8 cellular contexts compared by ENCODE assay signal in the genomic region with DNA sequence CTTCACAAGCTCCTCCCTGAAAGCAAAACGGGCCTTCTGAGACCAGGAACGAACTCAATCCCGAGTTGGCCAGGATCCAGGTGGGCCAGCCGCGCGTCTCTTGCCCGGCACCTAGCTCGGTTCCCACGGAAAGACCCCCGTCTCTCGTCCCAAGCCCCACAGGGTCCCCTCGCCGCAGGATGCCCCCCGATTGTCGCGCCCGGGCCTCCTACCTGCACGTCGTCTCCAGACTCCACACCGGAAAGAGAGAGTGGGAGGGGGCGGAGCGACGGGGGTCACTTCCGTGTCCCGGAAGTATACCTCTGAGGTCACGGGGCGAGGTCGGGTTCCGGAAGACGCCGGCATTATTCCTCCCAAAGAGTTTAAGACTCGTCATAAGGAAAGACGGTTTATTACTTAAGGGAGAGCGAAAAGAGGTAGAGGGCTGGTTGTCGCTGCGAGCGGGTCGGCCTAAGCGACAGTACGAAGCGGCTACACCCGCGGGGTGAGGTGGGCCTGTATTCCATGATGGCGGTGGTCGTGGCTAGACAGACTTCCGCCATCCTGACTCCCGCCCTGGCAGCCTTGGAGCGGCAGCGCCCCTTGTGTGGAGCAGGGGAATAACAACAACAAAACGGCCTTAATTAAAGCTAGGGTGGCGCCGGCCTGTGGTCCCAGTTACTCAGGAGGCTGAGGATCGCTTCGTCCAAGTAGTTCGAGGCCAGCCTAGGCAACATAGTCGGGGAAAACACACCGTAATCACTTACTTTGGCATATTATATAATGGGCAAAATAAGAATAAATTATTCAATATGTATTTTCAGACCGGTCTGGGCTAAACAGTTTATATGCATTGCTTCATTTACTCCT. TPM values are rescaled to one million over a fixed set of nuclear protein-coding genes. Genes with fewer than 3 reads are reported as not detected.
A peak's percentile ranks its signal among the peaks of the same experiment; 100 is the strongest.
DNase-seq lines count a peak whose midpoint lies in the region; ATAC-seq and TF ChIP-seq lines count a peak whose summit lies in the region.

A gene (minus strand): TSS at position 249 of the 849 bp plus-strand sequence. CDS start 2,006 bp downstream, outside the sequence.

- no peaks in the 10 kb centered on the region for H3K9me2 ChIP-seq in OCI-LY7 (ENCODE audit: insufficient read depth, low read length)

- peak within 1 kb of the TSS; percentile 97 for H3K14ac ChIP-seq in IMR-90 (replicated peaks; ENCODE audit: low read depth, low read length)

- TF ChIP-seq RAD21 in IMR-90 (IDR thresholded peaks at IDR 0.05; ENCODE audit: low read length) = peak; percentile 51

- H4K20me1 ChIP-seq in IMR-90 (ENCODE audit: insufficient read depth, low read length) (peaks cover 48% of the 10 kb centered on the region), OCI-LY7 (ENCODE audit: insufficient read depth, low read length) (peaks cover 31% of the 10 kb centered on the region)

- H3K56ac ChIP-seq in IMR-90 (ENCODE audit: extremely low read depth, insufficient read depth, low read length) = peak within 1 kb of the TSS; percentile 100

- peak within 1 kb of the TSS; percentile 98 for H3K23ac ChIP-seq in IMR-90 (ENCODE audit: low read depth, low read length)

- H3K27me3 ChIP-seq in IMR-90 (ENCODE audit: control insufficient read depth, insufficient read depth, low read length) (no peaks in the 10 kb centered on the region), mucosa of stomach (ENCODE audit: control insufficient read depth, insufficient read depth, low read length) (no peaks in the 10 kb centered on the region)

- peak within 1 kb of the TSS; percentile 97 for H2AK9ac ChIP-seq in IMR-90 (replicated peaks; ENCODE audit: low read depth, low read length, poor library complexity)

- H3K4me3 ChIP-seq in IMR-90 (ENCODE audit: insufficient read depth, low read depth, low read length) (peak within 1 kb of the TSS; percentile 81), OCI-LY7 (ENCODE audit: low read depth, low read length, poor library complexity, severe bottlenecking) (peak within 1 kb of the TSS; percentile 97), epithelial cell of proximal tubule (ENCODE audit: low read depth, low read length) (peak within 1 kb of the TSS; percentile 79), mucosa of stomach (ENCODE audit: low read length) (peak within 1 kb of the TSS; percentile 72)

- H3K9ac ChIP-seq in IMR-90 (ENCODE audit: low read depth, low read length) (peak within 1 kb of the TSS; percentile 99), mucosa of stomach (ENCODE audit: low read length) (peak within 1 kb of the TSS; percentile 90)

- peak within 1 kb of the TSS; percentile 99 to 100 for H4K8ac ChIP-seq in IMR-90 (ENCODE audit: low read depth in 2 of 2, low read length in 2 of 2)

- H2BK20ac ChIP-seq in IMR-90 (ENCODE audit: low read depth, low read length) = peak within 1 kb of the TSS; percentile 90

- TF ChIP-seq CTCF in IMR-90 (conservative IDR thresholded peaks at IDR 0.05; ENCODE audit: low read depth, low read length) (peak; percentile 88), OCI-LY7 (conservative IDR thresholded peaks at IDR 0.05; ENCODE audit: low read length) (peak; percentile 92), epithelial cell of proximal tubule (conservative IDR thresholded peaks at IDR 0.05; ENCODE audit: low read depth, low read length) (peak; percentile 73)

- H3K9me3 ChIP-seq in IMR-90 (ENCODE audit: control insufficient read depth, insufficient read depth, low read length) = no peaks in the 10 kb centered on the region
- peaks cover 7% of the 10 kb centered on the region; the same call in 1 of the 2 replicates for H3K9me3 ChIP-seq in OCI-LY7 (ENCODE audit: low read length)
- no peaks in the 10 kb centered on the region for H3K9me3 ChIP-seq in mucosa of stomach (ENCODE audit: control insufficient read depth, low read length)

- peaks cover 35% of the 10 kb centered on the region for H3K79me2 ChIP-seq in OCI-LY7 (ENCODE audit: insufficient read depth, low read depth, low read length)

- intact Hi-C loops in IMR-90 (cut with micrococcal nuclease) = no loop called here
- intact Hi-C loops in OCI-LY7 (cut with micrococcal nuclease; ENCODE audit: unreplicated experiment) = loop anchor here (2.0 kb wide), 2 partner anchors 93 to 251 kb away; a partner anchor contains a TSS

- POLR2A ChIA-PET in IMR-90 (lab: Charles Lee; ENCODE audit: unreplicated experiment) (interaction anchor here (0.5 to 1.0 kb wide), 3 partner anchors 80 to 1485 kb away, joined by 3 to 9 read pairs (median 3); no protein-coding TSS in a partner anchor), OCI-LY7 (lab: Charles Lee) (interaction anchor here (0.6 to 1.9 kb wide), 12 partner anchors 8 to 669 kb away, joined by 3 to 7 read pairs (median 4); a partner anchor contains a TSS)

- DNase-seq in DMS153 (lab: John Stamatoyannopoulos, UW) (peak; percentile 57), IMR-90 (peak; percentile 92), OCI-LY7 (ENCODE audit: low spot score) (peak; percentile 94), activated T-cell treated with anti-CD3 and anti-CD28 coated beads for 24 hours (ENCODE audit: low read depth) (peak; percentile 91), epithelial cell of proximal tubule (ENCODE audit: low read depth) (peak; percentile 72)
- DNase-seq in stimulated activated CD8-positive, alpha-beta memory T cell treated with anti-CD3 and anti-CD28 coated beads, Interleukin-7, amount 100 ng/mL, for 1 hour (ENCODE audit: low read depth in 2 of 2) = peak; percentile 78 to 92

- CTCF ChIA-PET in IMR-90 (lab: Yijun Ruan, JAX) = interaction anchor here (0.5 to 1.4 kb wide), 6 partner anchors 10 to 376 kb away, joined by 3 to 4 read pairs (median 4); no protein-coding TSS in a partner anchor
- CTCF ChIA-PET in OCI-LY7 (lab: Charles Lee; ENCODE audit: unreplicated experiment) = interaction anchor here (0.6 to 1.6 kb wide), 4 partner anchors 11 to 619 kb away, joined by 3 to 7 read pairs (median 5); no protein-coding TSS in a partner anchor

- H3K4ac ChIP-seq in IMR-90 (ENCODE audit: low read depth, low read length) = peak within 1 kb of the TSS; percentile 98

- in situ Hi-C loops in IMR-90 (cut with MboI; ENCODE audit: low sequenced_read_pairs) = loop anchor here (5.0 to 25.0 kb wide), 3 partner anchors 203 to 812 kb away; no protein-coding TSS in a partner anchor

- peak within 1 kb of the TSS; percentile 99 for H2BK120ac ChIP-seq in IMR-90 (ENCODE audit: low read depth, low read length)

- peak within 1 kb of the TSS; percentile 97 for H3K27ac ChIP-seq in IMR-90 (ENCODE audit: insufficient read depth, low read length)
- peak within 1 kb of the TSS; percentile 80 for H3K27ac ChIP-seq in OCI-LY7 (ENCODE audit: low read depth, low read length, poor library complexity, severe bottlenecking)

- H4K91ac ChIP-seq in IMR-90 (ENCODE audit: insufficient read depth, low read depth, low read length) = peak within 1 kb of the TSS; percentile 100

- H2AK5ac ChIP-seq in IMR-90 (ENCODE audit: low read depth, low read length) = peak within 1 kb of the TSS; percentile 98

- peaks cover 4% of the 10 kb centered on the region for H3K4me1 ChIP-seq in IMR-90 (ENCODE audit: control insufficient read depth, insufficient read depth, low read length)
- H3K4me1 ChIP-seq in OCI-LY7 (ENCODE audit: insufficient read depth, low read length, poor library complexity, severe bottlenecking) = peaks cover 20% of the 10 kb centered on the region
- H3K4me1 ChIP-seq in mucosa of stomach (ENCODE audit: control insufficient read depth, insufficient read depth, low read length) = peaks cover 13% of the 10 kb centered on the region

- ATAC-seq in GM21528 (IDR thresholded peaks at IDR 0.05; ENCODE audit: low FRiP score, unreplicated experiment) (peak; percentile 95), IMR-90 (ENCODE audit: low read depth) (peak; percentile 92)

- peaks cover 34% of the 10 kb centered on the region for H3K36me3 ChIP-seq in IMR-90 (ENCODE audit: control insufficient read depth, insufficient read depth, low read length)
- H3K36me3 ChIP-seq in OCI-LY7 (ENCODE audit: insufficient read depth, low read length) = peaks cover 47% of the 10 kb centered on the region
- H3K36me3 ChIP-seq in mucosa of stomach (ENCODE audit: control insufficient read depth, insufficient read depth, low read length) = peaks cover 18% of the 10 kb centered on the region

- dilution Hi-C loops in IMR-90 (cut with HindIII; ENCODE audit: low sequenced_read_pairs, unreplicated experiment) = no loop called here

- peak within 1 kb of the TSS; percentile 91 for H2BK5ac ChIP-seq in IMR-90 (ENCODE audit: low read depth, low read length, poor library complexity, severe bottlenecking)

- H2AFZ ChIP-seq in IMR-90 (replicated peaks; ENCODE audit: low read length, poor library complexity) (peak within 1 kb of the TSS; percentile 98), OCI-LY7 (ENCODE audit: low read length) (peak within 1 kb of the TSS; percentile 83)

- H3K4me2 ChIP-seq in IMR-90 (ENCODE audit: low read depth, low read length) (peak within 1 kb of the TSS; percentile 89), OCI-LY7 (ENCODE audit: low read length) (peak within 1 kb of the TSS; percentile 79)

- WGBS in IMR-90 (ENCODE audit: extremely low coverage in 2 of 2, insufficient read length in 1 of 2), 2 experiments = 2% methylated on average over 21 of the region's 58 CpGs; no CpG with 5 or more reads in 1 of the 2 experiments

- H3K79me1 ChIP-seq in IMR-90 (ENCODE audit: low read depth in 1 of 2, low read length in 2 of 2) = peaks cover 28 to 46% of the 10 kb centered on the region in 2 experiments

- H4K5ac ChIP-seq in IMR-90 (ENCODE audit: low read depth, low read length) = peak within 1 kb of the TSS; percentile 99

- peak within 1 kb of the TSS; percentile 99; the same call in 1 of the 3 replicates for H2BK15ac ChIP-seq in IMR-90 (ENCODE audit: low read depth, low read length)

- TF ChIP-seq POLR2A in IMR-90 (IDR thresholded peaks at IDR 0.05; ENCODE audit: low read depth, low read length) = peak; percentile 91

- peaks cover 9% of the 10 kb centered on the region for H3K9me1 ChIP-seq in IMR-90 (ENCODE audit: insufficient read depth, low read length)

- peak within 1 kb of the TSS; percentile 97 for H3K18ac ChIP-seq in IMR-90 (ENCODE audit: low read depth, low read length)

- BruUV-seq in IMR-90 (replicated peaks; lab: Mats Ljungman, UMichigan) (no TSS peak), OCI-LY7 (replicated peaks; lab: Mats Ljungman, UMichigan) (TSS peak; percentile 97)

TF ChIP-seq in IMR-90, 13 proteins besides CTCF, POLR2A, EP300 and RAD21 (continues in another document):
- TF ChIP-seq BHLHE40 (IDR thresholded peaks at IDR 0.05; ENCODE audit: low read depth, low read length) = no peak

RNA-seq across cellular contexts. Expression of the gene that starts here (rescaled TPM):
- 7,310 and 7,583 TPM in 2 replicates for total RNA-seq in IMR-90 (2012; rRNA removed)
- polyA plus RNA-seq in IMR-90 (2012; rRNA removed) = 6,296 and 6,747 TPM in 2 replicates
- 5,609 and 17,745 TPM in 2 replicates for polyA plus RNA-seq in IMR-90 (2012; cell fraction: cytosol; rRNA removed)
- polyA plus RNA-seq in IMR-90 (2012; cell fraction: nucleus; rRNA removed; ENCODE audit: low replicate concordance) = 873 and 3,349 TPM in 2 replicates
- 2,281 and 2,351 TPM in 2 replicates for total RNA-seq in OCI-LY7 (2014; rRNA removed; shearing (Covaris generic))
- total RNA-seq in OCI-LY7 (2022) = 2,284 and 2,304 TPM in 2 replicates
- total RNA-seq in epithelial cell of proximal tubule = 2,963 and 3,646 TPM in 2 replicates

Comparison
In these comparisons a context has a peak if more than half of its experiments do, and no peak if none do; other contexts are left out.
1. Peak in every context shown above with its lines: DNase-seq, ATAC-seq, H3K4me3 ChIP-seq and H3K27ac ChIP-seq.